9 cellular contexts compared by ENCODE assay signal in genomic region chr14:38207830-38208815, GRCh38. TPM values are rescaled to one million over a fixed set of nuclear protein-coding genes. Genes with fewer than 3 reads are reported as not detected.
DNase-seq lines count a peak whose midpoint lies in the region; FAIRE-seq and TF ChIP-seq lines count a peak whose summit lies in the region.
"Had no signal": no experiment of that assay in that cellular context is flagged by ENCODE, and none has a peak within 500 bp of the region (broad histone marks: within the 10 kb centered on the region; RNA-seq: fewer than 3 reads in every experiment).

TSS of gene SSTR1 (plus strand) at chr14:38207904. CDS start at chr14:38209390, 1,486 bp downstream.

- H2AFZ ChIP-seq in GM23248: peak within 1 kb of the TSS; percentile 74

- H3K9me3 Mint-ChIP-seq in activated T-helper 1 cell treated with anti-CD3 and anti-CD28 coated beads, Interleukin-12 subunit alpha, Interleukin-12 subunit beta, Interleukin-2, Interleukin-4 antibody, amounts not matched to agents 30 ng/mL and 10 ng/mL and 1 ng/mL, durations not matched to agents 14 hours and 24 hours and 36 hours: no peaks in the 10 kb centered on the region

- H3K4me1 Mint-ChIP-seq in activated T-helper 1 cell treated with anti-CD3 and anti-CD28 coated beads, Interleukin-12 subunit alpha, Interleukin-12 subunit beta, Interleukin-2, Interleukin-4 antibody, amounts not matched to agents 30 ng/mL and 10 ng/mL and 1 ng/mL, durations not matched to agents 14 hours and 24 hours and 36 hours (ENCODE audit: low read depth): peaks cover 3% of the 10 kb centered on the region

- peak within 1 kb of the TSS; percentile 23 for H3K27ac Mint-ChIP-seq in activated T-helper 1 cell treated with anti-CD3 and anti-CD28 coated beads, Interleukin-12 subunit alpha, Interleukin-12 subunit beta, Interleukin-2, Interleukin-4 antibody, amounts not matched to agents 30 ng/mL and 10 ng/mL and 1 ng/mL, durations not matched to agents 14 hours and 24 hours and 36 hours

- peaks cover 52% of the 10 kb centered on the region for H3K27me3 Mint-ChIP-seq in activated T-helper 1 cell treated with anti-CD3 and anti-CD28 coated beads, Interleukin-12 subunit alpha, Interleukin-12 subunit beta, Interleukin-2, Interleukin-4 antibody, amounts not matched to agents 30 ng/mL and 10 ng/mL and 1 ng/mL, durations not matched to agents 14 hours and 24 hours and 36 hours (ENCODE audit: insufficient read depth)

- CTCF ChIA-PET in HEK293T (lab: Yijun Ruan, JAX): interaction anchor here (1.1 kb wide), 1 partner anchor 10 kb away, joined by 4 read pairs; no protein-coding TSS in a partner anchor

- H3K36me3 Mint-ChIP-seq in activated T-helper 1 cell treated with anti-CD3 and anti-CD28 coated beads, Interleukin-12 subunit alpha, Interleukin-12 subunit beta, Interleukin-2, Interleukin-4 antibody, amounts not matched to agents 30 ng/mL and 10 ng/mL and 1 ng/mL, durations not matched to agents 14 hours and 24 hours and 36 hours (ENCODE audit: low read depth): peaks cover 3% of the 10 kb centered on the region

- peaks cover 20% of the 10 kb centered on the region for H3F3A ChIP-seq in GM23248 (ENCODE audit: insufficient read depth)

- peak within 1 kb of the TSS; percentile 89 for H3K4me3 ChIP-seq in GM23248
- peak within 1 kb of the TSS; percentile 45; the same call in 1 of the 2 replicates for H3K4me3 ChIP-seq in iPS-18c (ENCODE audit: insufficient read depth, low read depth, low read length)
- peak within 1 kb of the TSS; percentile 54 to 76 (median 68) for H3K4me3 ChIP-seq in skeletal muscle tissue (ENCODE audit: low read length in 3 of 3)

- H3K9ac ChIP-seq in GM23248: peak within 1 kb of the TSS; percentile 75
- H3K9ac ChIP-seq in skeletal muscle tissue (ENCODE audit: low read depth in 1 of 3, low read length in 3 of 3): peak within 1 kb of the TSS in 1 of 3 donors; percentile 50

- TF ChIP-seq CTCF in D721Med (IDR thresholded peaks at IDR 0.05; ENCODE audit: insufficient read depth, missing control alignments): no peak

- H3K27me3 ChIP-seq in GM23248 (replicated peaks; ENCODE audit: insufficient read depth) (no peaks in the 10 kb centered on the region), skeletal muscle tissue (ENCODE audit: control insufficient read depth in 3 of 3, insufficient read depth in 3 of 3, low read length in 3 of 3) (peaks cover 31 to 39% (median 36%) of the 10 kb centered on the region in 3 donors)

- peaks cover 34% of the 10 kb centered on the region for H3K4me1 ChIP-seq in GM23248 (ENCODE audit: insufficient read depth)
- H3K4me1 ChIP-seq in skeletal muscle tissue (ENCODE audit: control insufficient read depth in 3 of 3, insufficient read depth in 3 of 3, low read length in 3 of 3): peaks cover 29 to 39% (median 29%) of the 10 kb centered on the region in 3 donors

- H3K4me3 Mint-ChIP-seq in activated T-helper 1 cell treated with anti-CD3 and anti-CD28 coated beads, Interleukin-12 subunit alpha, Interleukin-12 subunit beta, Interleukin-2, Interleukin-4 antibody, amounts not matched to agents 30 ng/mL and 10 ng/mL and 1 ng/mL, durations not matched to agents 14 hours and 24 hours and 36 hours: no peak within 1 kb of the TSS

- 6% methylated on average over 51 of the region's 51 CpGs for WGBS in GM23248 (ENCODE audit: low coverage in 1 of 2, low lambda C conversion rate in 2 of 2, missing lambda C conversion rate in 2 of 2), 2 experiments

- H3K27ac ChIP-seq in GM23248 (peak within 1 kb of the TSS; percentile 63; the same call in 1 of the 2 replicates), skeletal muscle tissue (ENCODE audit: low read depth, low read length) (no peak within 1 kb of the TSS)

- DNase-seq in GM23248: peak; percentile 56
- no peak for DNase-seq in activated T-helper 1 cell treated with anti-CD3 and anti-CD28 coated beads, Interleukin-12 subunit alpha, Interleukin-12 subunit beta, Interleukin-2, Interleukin-4 antibody, amounts not matched to agents 30 ng/mL and 10 ng/mL and 1 ng/mL, durations not matched to agents 14 hours and 24 hours and 36 hours (ENCODE audit: low spot score)
- DNase-seq in HEK293T (ENCODE audit: extremely low spot score): no peak
- no peak for DNase-seq in D721Med (ENCODE audit: insufficient read length, low spot score)
- DNase-seq in NCI-H2081 treated with DMSO at 0.1 percent for 48 hours (lab: John Stamatoyannopoulos, UW): no peak
- DNase-seq in medulla oblongata (ENCODE audit: extremely low spot score): no peak

- no peak for FAIRE-seq in D721Med (lab: Jason Lieb, UNC)
- FAIRE-seq: frontal cortex had no signal

- intact Hi-C loops in activated T-helper 1 cell treated with anti-CD3 and anti-CD28 coated beads, Interleukin-12 subunit alpha, Interleukin-12 subunit beta, Interleukin-2, Interleukin-4 antibody, amounts not matched to agents 30 ng/mL and 10 ng/mL and 1 ng/mL, durations not matched to agents 14 hours and 24 hours and 36 hours (cut with micrococcal nuclease): loop anchor here (5.0 kb wide), 1 partner anchor 606 kb away; no protein-coding TSS in a partner anchor

- peak within 1 kb of the TSS; percentile 88 for H3K4me2 ChIP-seq in GM23248 (ENCODE audit: unreplicated experiment)

- in situ Hi-C loops in GM23248 (cut with MboI): loop anchor here (10.0 to 25.0 kb wide), 4 partner anchors 303 to 654 kb away; no protein-coding TSS in a partner anchor

- H4K20me1 ChIP-seq in GM23248 (ENCODE audit: insufficient read depth): no peaks in the 10 kb centered on the region

- H3K9me2 ChIP-seq in GM23248 (ENCODE audit: insufficient read depth): no peaks in the 10 kb centered on the region

- H3K36me3 ChIP-seq in GM23248 (ENCODE audit: low read depth) (0 out of 2 replicates have a peak, but pooled peaks cover 5% of the 10 kb centered on the region), skeletal muscle tissue (ENCODE audit: control insufficient read depth in 3 of 3, insufficient read depth in 3 of 3, low read length in 3 of 3) (no peaks in the 10 kb centered on the region)

- POLR2A ChIA-PET in HEK293T (lab: Yijun Ruan, JAX): no interaction called here

- H3K79me2 ChIP-seq in GM23248 (ENCODE audit: insufficient read depth): peaks cover 35% of the 10 kb centered on the region

- H3K9me3 ChIP-seq in GM23248 (ENCODE audit: low read depth): no peaks in the 10 kb centered on the region
- peaks cover 2% of the 10 kb centered on the region for H3K9me3 ChIP-seq in iPS-18c (ENCODE audit: control insufficient read depth, insufficient read depth, low read length)
- H3K9me3 ChIP-seq in skeletal muscle tissue (ENCODE audit: control insufficient read depth in 3 of 3, low read length in 3 of 3): no peaks in the 10 kb centered on the region

TF ChIP-seq in HEK293T, 16 proteins besides CTCF, POLR2A, EP300 and RAD21:
- TF ChIP-seq FOXA1 (IDR thresholded peaks at IDR 0.05) (no peak), NFRKB (IDR thresholded peaks at IDR 0.05) (no peak), FOXK2 (IDR thresholded peaks at IDR 0.05) (no peak), ARNT (IDR thresholded peaks at IDR 0.05) (no peak), BHLHE40 (IDR thresholded peaks at IDR 0.05; ENCODE audit: borderline replicate concordance) (no peak), FOXM1 (IDR thresholded peaks at IDR 0.05; ENCODE audit: borderline replicate concordance) (no peak), SP1 (IDR thresholded peaks at IDR 0.05) (no peak), CTBP1 (IDR thresholded peaks at IDR 0.05; ENCODE audit: borderline replicate concordance) (no peak), PKNOX1 (IDR thresholded peaks at IDR 0.05) (no peak), L3MBTL2 (conservative IDR thresholded peaks at IDR 0.05) (no peak), TARDBP (IDR thresholded peaks at IDR 0.05) (no peak), ZNF384 (IDR thresholded peaks at IDR 0.05) (no peak), ELF4 (IDR thresholded peaks at IDR 0.05) (no peak), LEF1 (IDR thresholded peaks at IDR 0.05; ENCODE audit: borderline replicate concordance) (no peak), SUZ12 (IDR thresholded peaks at IDR 0.05) (no peak), HDGF (IDR thresholded peaks at IDR 0.05; ENCODE audit: borderline replicate concordance) (no peak)

RNA-seq across cellular contexts. Expression of gene SSTR1, which starts in this region (rescaled TPM):
- 17.6 and 18.4 TPM in 2 replicates for total RNA-seq in GM23248 (2014; rRNA removed; shearing (Covaris generic))
- polyA plus RNA-seq in GM23248 (2016; fragmentation: Nextera tagmentation; extraction: Ambion mirVana): 26.7 and 27.6 TPM in 2 replicates
- total RNA-seq in activated T-helper 1 cell treated with anti-CD3 and anti-CD28 coated beads, Interleukin-12 subunit alpha, Interleukin-12 subunit beta, Interleukin-2, Interleukin-4 antibody, amounts not matched to agents 30 ng/mL and 10 ng/mL and 1 ng/mL, durations not matched to agents 14 hours and 24 hours and 36 hours: not detected in 2 replicates
- under 0.01 TPM for total RNA-seq in skeletal muscle tissue

Comparison
In these comparisons a context has a peak if more than half of its experiments do, and no peak if none do; other contexts are left out.
1. RNA of gene SSTR1 (total RNA-seq): 17.6 to 18.4 TPM in GM23248; not detected in activated T-helper 1 cell treated with anti-CD3 and anti-CD28 coated beads, Interleukin-12 subunit alpha, Interleukin-12 subunit beta, Interleukin-2, Interleukin-4 antibody, amounts not matched to agents 30 ng/mL and 10 ng/mL and 1 ng/mL, durations not matched to agents 14 hours and 24 hours and 36 hours and under 0.01 TPM in skeletal muscle tissue (single experiment); every median in the first group is over 10 times any median in the second.
2. Peak in every context shown above with its lines, with median percentiles within 50 percentile points of each other: H3K4me3 ChIP-seq.